In genomic region chr15:65790692-65791334, GRCh38 we compare ENCODE assay signal across 8 cellular contexts. TPM values are rescaled to one million over a fixed set of nuclear protein-coding genes. Genes with fewer than 3 reads are reported as not detected.
DNase-seq lines count a peak whose midpoint lies in the region; ATAC-seq and TF ChIP-seq lines count a peak whose summit lies in the region.

No MANE protein-coding gene starts in this region.

- no peak for TF ChIP-seq CTCF in breast epithelium (IDR thresholded peaks at IDR 0.05)
- no peak for TF ChIP-seq CTCF in lower lobe of right lung (IDR thresholded peaks at IDR 0.05)

- WGBS in urinary bladder: 9% methylated on average over 14 of the region's 14 CpGs

- H3K27ac ChIP-seq in breast epithelium (peak overlapping the region; percentile 96 to 99), lower lobe of right lung (peak overlapping the region; percentile 98), urinary bladder (ENCODE audit: low read depth) (peak overlapping the region; percentile 95)

- peak; percentile 67 for DNase-seq in NCI-H2171 treated with DMSO at 0.1 percent for 48 hours (lab: John Stamatoyannopoulos, UW)
- DNase-seq in NCI-H2171 (lab: John Stamatoyannopoulos, UW): no peak
- DNase-seq in NCI-H1105 treated with DMSO at 0.1 percent for 48 hours (lab: John Stamatoyannopoulos, UW): peak; percentile 33
- DNase-seq in breast epithelium (ENCODE audit: low spot score in 2 of 2): no peak
- DNase-seq in lower lobe of right lung: no peak
- DNase-seq in iPS-NIHi11 (ENCODE audit: low spot score): no peak

- TF ChIP-seq POLR2A in breast epithelium (IDR thresholded peaks at IDR 0.05): no peak

- no peak for ATAC-seq in lower lobe of right lung
- ATAC-seq in GM19351 (IDR thresholded peaks at IDR 0.05; ENCODE audit: unreplicated experiment): no peak

- no peaks in the 10 kb centered on the region for H3K27me3 ChIP-seq in breast epithelium
- no peaks in the 10 kb centered on the region for H3K27me3 ChIP-seq in lower lobe of right lung (ENCODE audit: low read depth)

- H3K4me3 ChIP-seq in breast epithelium: peak overlapping the region; percentile 77 to 95 (median 90)
- peak overlapping the region; percentile 80 for H3K4me3 ChIP-seq in lower lobe of right lung
- peak overlapping the region; percentile 92 for H3K4me3 ChIP-seq in urinary bladder (ENCODE audit: low read depth, low read length)

- H3K36me3 ChIP-seq in breast epithelium: no peaks in the 10 kb centered on the region
- H3K36me3 ChIP-seq in lower lobe of right lung: no peaks in the 10 kb centered on the region
- no peaks in the 10 kb centered on the region for H3K36me3 ChIP-seq in urinary bladder (ENCODE audit: insufficient read depth)

- intact Hi-C loops in breast epithelium (cut with DNase I; ENCODE audit: low total_unique reads) (no loop called here), lower lobe of right lung (cut with DNase I) (no loop called here)

- H3K4me1 ChIP-seq in breast epithelium (no peaks in the 10 kb centered on the region), lower lobe of right lung (peaks cover 51% of the 10 kb centered on the region), urinary bladder (ENCODE audit: insufficient read depth) (no peaks in the 10 kb centered on the region)

- no peaks in the 10 kb centered on the region for H3K9me3 ChIP-seq in breast epithelium
- no peaks in the 10 kb centered on the region for H3K9me3 ChIP-seq in lower lobe of right lung

RNA-seq across cellular contexts. Expression of gene DENND4A, which starts 1.3 kb away (rescaled TPM):
- total RNA-seq in breast epithelium: 10 to 100 TPM; 25.3 to 59.0 (median 48.2) TPM
- total RNA-seq in lower lobe of right lung: 34.6 TPM
- total RNA-seq in urinary bladder: 56.4 TPM
- polyA plus RNA-seq in urinary bladder: 8.5 TPM

Comparison
In these comparisons a context has a peak if more than half of its experiments do, and no peak if none do; other contexts are left out.
1. DNase-seq: peak in NCI-H2171 treated with DMSO at 0.1 percent for 48 hours (single experiment) and NCI-H1105 treated with DMSO at 0.1 percent for 48 hours (single experiment); none in NCI-H2171 (single experiment), breast epithelium (0 of 2), lower lobe of right lung (single experiment) and iPS-NIHi11 (single experiment).
2. Peak in every context shown above with its lines, with median percentiles within 50 percentile points of each other: H3K27ac ChIP-seq and H3K4me3 ChIP-seq.